ENCODE assay signal across 8 cellular contexts in genomic region chr6:7909323-7910276, GRCh38. TPM values are rescaled to one million over a fixed set of nuclear protein-coding genes. Genes with fewer than 3 reads are reported as not detected.
A peak's percentile ranks its signal among the peaks of the same experiment; 100 is the strongest.
DNase-seq lines count a peak whose midpoint lies in the region; FAIRE-seq and TF ChIP-seq lines count a peak whose summit lies in the region.

No MANE protein-coding gene starts in this region.

- no peak for TF ChIP-seq EP300 in stomach (IDR thresholded peaks at IDR 0.05)

- WGBS in stomach, 5 donors, result 2 to 7% (median 3%) methylated on average over 11 to 64 of the region's 66 CpGs

- intact Hi-C loops in stomach (cut with DNase I; ENCODE audit: low total_unique reads), result no loop called here

- peaks cover under 1 to 3% (median 3%) of the 10 kb centered on the region in 4 donors for H3K36me3 ChIP-seq in stomach

- H3K27ac ChIP-seq in stomach, result peak overlapping the region; percentile 77 to 95 (median 88)

- H3K4me1 ChIP-seq in stomach, result peaks cover 12 to 46% (median 40%) of the 10 kb centered on the region in 4 donors

- H3K4me3 ChIP-seq in epithelial cell of esophagus (ENCODE audit: low read length) (peak overlapping the region; percentile 72), stomach (peak overlapping the region; percentile 75 to 96 (median 92))

- peak; percentile 34; the same call in 1 of the 2 replicates for TF ChIP-seq POLR2A in H54 (IDR thresholded peaks at IDR 0.05; ENCODE audit: low read depth, low read length)
- no peak for TF ChIP-seq POLR2A in stomach (IDR thresholded peaks at IDR 0.05)

- DNase-seq in GF-D8 (lab: John Stamatoyannopoulos, UW), result peak; percentile 10
- peak; percentile 61 for DNase-seq in H54 (ENCODE audit: insufficient read length, low spot score)
- peak; percentile 64 for DNase-seq in LoVo (ENCODE audit: low spot score)
- DNase-seq in activated CD4-positive, alpha-beta T cell treated with anti-CD3 and anti-CD28 coated beads, Interleukin-2, amount 50 U/mL, for 48 hours, result peak; percentile 63 to 71
- DNase-seq in epithelial cell of esophagus (ENCODE audit: low read depth), result peak; percentile 44
- DNase-seq in mucosa of gallbladder (ENCODE audit: low spot score), result peak; percentile 28
- peak; percentile 57 for DNase-seq in stomach
- DNase-seq in middle frontal gyrus (ENCODE audit: extremely low spot score, low spot score), result no peak

- no peaks in the 10 kb centered on the region for H3K27me3 ChIP-seq in stomach

- no peak for TF ChIP-seq CTCF in epithelial cell of esophagus (IDR thresholded peaks at IDR 0.05; ENCODE audit: insufficient read depth, low read depth, low read length, missing control alignments)
- TF ChIP-seq CTCF in stomach (IDR thresholded peaks at IDR 0.05), result no peak

- FAIRE-seq in H54 (lab: Jason Lieb, UNC), result no peak

- no peaks in the 10 kb centered on the region for H3K9me3 ChIP-seq in stomach

RNA-seq across cellular contexts. Expression of gene TXNDC5, which starts 1.0 kb away (rescaled TPM):
- total RNA-seq in mucosa of gallbladder, result 84.8 TPM
- 100 to 1,000 TPM in 2 of 5 donors, 10 to 100 TPM in 3; 27.4 to 260 (median 52.7) TPM for total RNA-seq in stomach
- polyA plus RNA-seq in stomach, result 10 to 100 TPM; 27.9 to 58.7 (median 35.9) TPM
